Comparison of ENCODE assay signal across 1 cellular context in the genomic region with DNA sequence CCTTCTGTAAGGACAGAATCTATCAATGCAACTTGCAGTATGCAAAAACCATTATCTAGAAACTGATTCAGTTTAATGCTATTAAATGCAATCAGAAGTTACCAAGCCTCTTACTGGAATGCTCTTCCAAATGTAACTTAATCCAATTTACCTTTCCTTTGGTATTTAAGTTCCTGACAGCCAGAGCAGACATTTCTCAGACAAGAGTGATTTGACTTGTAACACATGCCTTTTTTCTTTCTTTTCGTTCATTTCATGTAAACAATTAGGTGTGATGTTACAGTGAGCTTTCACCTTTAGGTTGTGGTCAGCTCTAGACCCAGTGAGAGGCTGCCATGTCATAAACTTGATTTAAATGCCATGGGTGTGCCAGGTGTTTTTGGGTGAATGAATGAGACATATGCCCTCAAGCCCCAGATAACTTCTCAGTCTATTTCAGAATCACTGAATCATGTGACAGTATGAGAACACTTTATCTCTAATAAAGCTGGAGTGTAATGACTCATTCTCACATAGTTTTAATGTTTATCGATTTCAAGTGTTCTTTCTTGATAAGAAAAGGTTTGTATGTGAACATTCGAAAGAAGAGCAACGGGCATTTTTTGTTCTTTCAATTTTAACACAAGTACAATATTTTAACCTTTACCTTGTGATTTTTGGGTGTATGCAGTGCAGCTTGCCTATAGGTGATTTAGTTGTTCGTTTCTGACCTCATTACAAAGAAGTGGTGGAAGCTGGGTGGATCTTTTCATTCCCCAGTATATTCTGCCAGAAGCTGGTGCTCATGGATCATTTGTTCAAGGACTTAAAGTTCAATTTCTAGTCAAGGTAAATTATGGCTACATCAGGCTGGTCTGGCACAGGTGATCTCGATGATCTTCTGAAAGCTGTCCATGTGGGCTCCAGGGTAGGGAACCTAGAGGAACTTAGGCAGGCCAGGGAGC.
TF ChIP-seq lines count a peak whose summit lies in the region.

No MANE protein-coding gene starts in this region.

TF ChIP-seq in HEK293, 187 proteins besides CTCF, POLR2A, EP300 and RAD21:
- no peak for TF ChIP-seq ZFP41 (tag by site-specific recombination; IDR thresholded peaks at IDR 0.05; ENCODE audit: borderline replicate concordance)
- no peak for TF ChIP-seq ZNF274 (IDR thresholded peaks at IDR 0.05; ENCODE audit: low read length)
- no peak for TF ChIP-seq ZNF274 (tag by site-specific recombination; IDR thresholded peaks at IDR 0.05; ENCODE audit: borderline replicate concordance)
- TF ChIP-seq TCF7L2 (IDR thresholded peaks at IDR 0.05; ENCODE audit: borderline replicate concordance, low read depth, low read length), result no peak
- TF ChIP-seq, protein P1, sequence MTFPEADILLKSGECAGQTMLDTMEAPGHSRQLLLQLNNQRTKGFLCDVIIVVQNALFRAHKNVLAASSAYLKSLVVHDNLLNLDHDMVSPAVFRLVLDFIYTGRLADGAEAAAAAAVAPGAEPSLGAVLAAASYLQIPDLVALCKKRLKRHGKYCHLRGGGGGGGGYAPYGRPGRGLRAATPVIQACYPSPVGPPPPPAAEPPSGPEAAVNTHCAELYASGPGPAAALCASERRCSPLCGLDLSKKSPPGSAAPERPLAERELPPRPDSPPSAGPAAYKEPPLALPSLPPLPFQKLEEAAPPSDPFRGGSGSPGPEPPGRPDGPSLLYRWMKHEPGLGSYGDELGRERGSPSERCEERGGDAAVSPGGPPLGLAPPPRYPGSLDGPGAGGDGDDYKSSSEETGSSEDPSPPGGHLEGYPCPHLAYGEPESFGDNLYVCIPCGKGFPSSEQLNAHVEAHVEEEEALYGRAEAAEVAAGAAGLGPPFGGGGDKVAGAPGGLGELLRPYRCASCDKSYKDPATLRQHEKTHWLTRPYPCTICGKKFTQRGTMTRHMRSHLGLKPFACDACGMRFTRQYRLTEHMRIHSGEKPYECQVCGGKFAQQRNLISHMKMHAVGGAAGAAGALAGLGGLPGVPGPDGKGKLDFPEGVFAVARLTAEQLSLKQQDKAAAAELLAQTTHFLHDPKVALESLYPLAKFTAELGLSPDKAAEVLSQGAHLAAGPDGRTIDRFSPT (tag by site-specific recombination; IDR thresholded peaks at IDR 0.05), result peak; percentile 69; the same call in 1 of the 2 replicates
- TF ChIP-seq ZNF530 (tag by site-specific recombination; IDR thresholded peaks at IDR 0.05; ENCODE audit: low read depth), result no peak
- TF ChIP-seq, protein P2, sequence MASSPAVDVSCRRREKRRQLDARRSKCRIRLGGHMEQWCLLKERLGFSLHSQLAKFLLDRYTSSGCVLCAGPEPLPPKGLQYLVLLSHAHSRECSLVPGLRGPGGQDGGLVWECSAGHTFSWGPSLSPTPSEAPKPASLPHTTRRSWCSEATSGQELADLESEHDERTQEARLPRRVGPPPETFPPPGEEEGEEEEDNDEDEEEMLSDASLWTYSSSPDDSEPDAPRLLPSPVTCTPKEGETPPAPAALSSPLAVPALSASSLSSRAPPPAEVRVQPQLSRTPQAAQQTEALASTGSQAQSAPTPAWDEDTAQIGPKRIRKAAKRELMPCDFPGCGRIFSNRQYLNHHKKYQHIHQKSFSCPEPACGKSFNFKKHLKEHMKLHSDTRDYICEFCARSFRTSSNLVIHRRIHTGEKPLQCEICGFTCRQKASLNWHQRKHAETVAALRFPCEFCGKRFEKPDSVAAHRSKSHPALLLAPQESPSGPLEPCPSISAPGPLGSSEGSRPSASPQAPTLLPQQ (tag by site-specific recombination; IDR thresholded peaks at IDR 0.05), result 0 out of 2 replicates have a peak, but pooled peaks have one; percentile 38
- TF ChIP-seq ZNF843 (tag by site-specific recombination; IDR thresholded peaks at IDR 0.05), result peak; percentile 62; the same call in 1 of the 2 replicates
- TF ChIP-seq ZBTB20 (tag by site-specific recombination; IDR thresholded peaks at IDR 0.05), result no peak
- no peak for TF ChIP-seq ZNF747 (tag by site-specific recombination; IDR thresholded peaks at IDR 0.05)
- no peak for TF ChIP-seq ZNF433 (tag by site-specific recombination; IDR thresholded peaks at IDR 0.05; ENCODE audit: low read depth)
- TF ChIP-seq, protein P3, sequence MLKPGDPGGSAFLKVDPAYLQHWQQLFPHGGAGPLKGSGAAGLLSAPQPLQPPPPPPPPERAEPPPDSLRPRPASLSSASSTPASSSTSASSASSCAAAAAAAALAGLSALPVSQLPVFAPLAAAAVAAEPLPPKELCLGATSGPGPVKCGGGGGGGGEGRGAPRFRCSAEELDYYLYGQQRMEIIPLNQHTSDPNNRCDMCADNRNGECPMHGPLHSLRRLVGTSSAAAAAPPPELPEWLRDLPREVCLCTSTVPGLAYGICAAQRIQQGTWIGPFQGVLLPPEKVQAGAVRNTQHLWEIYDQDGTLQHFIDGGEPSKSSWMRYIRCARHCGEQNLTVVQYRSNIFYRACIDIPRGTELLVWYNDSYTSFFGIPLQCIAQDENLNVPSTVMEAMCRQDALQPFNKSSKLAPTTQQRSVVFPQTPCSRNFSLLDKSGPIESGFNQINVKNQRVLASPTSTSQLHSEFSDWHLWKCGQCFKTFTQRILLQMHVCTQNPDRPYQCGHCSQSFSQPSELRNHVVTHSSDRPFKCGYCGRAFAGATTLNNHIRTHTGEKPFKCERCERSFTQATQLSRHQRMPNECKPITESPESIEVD (tag by site-specific recombination; IDR thresholded peaks at IDR 0.05), result peak; percentile 54
- peak; percentile 45 for TF ChIP-seq KLF10 (tag by site-specific recombination; IDR thresholded peaks at IDR 0.05)
- no peak for TF ChIP-seq ZSCAN30 (tag by site-specific recombination; IDR thresholded peaks at IDR 0.05)
- no peak for TF ChIP-seq ZNF664 (tag by site-specific recombination; IDR thresholded peaks at IDR 0.05)
- no peak for TF ChIP-seq ZNF140 (tag by site-specific recombination; IDR thresholded peaks at IDR 0.05)
- no peak for TF ChIP-seq ZFP3 (tag by site-specific recombination; IDR thresholded peaks at IDR 0.05; ENCODE audit: low read depth)
- TF ChIP-seq SP2 (tag by site-specific recombination; IDR thresholded peaks at IDR 0.05), result peak; percentile 12; the same call in 1 of the 2 replicates
- peak; percentile 55; the same call in 1 of the 2 replicates for TF ChIP-seq ZNF366 (tag by site-specific recombination; conservative IDR thresholded peaks at IDR 0.05)
- no peak for TF ChIP-seq ZNF133 (tag by site-specific recombination; IDR thresholded peaks at IDR 0.05)
- TF ChIP-seq ZNF394 (tag by site-specific recombination; IDR thresholded peaks at IDR 0.05; ENCODE audit: borderline replicate concordance), result 0 out of 2 replicates have a peak, but pooled peaks have one; percentile 12
- peak; percentile 42; the same call in 1 of the 2 replicates for TF ChIP-seq PRDM1 (tag by site-specific recombination; IDR thresholded peaks at IDR 0.05)
- peak; percentile 61; the same call in 1 of the 2 replicates for TF ChIP-seq KLF1 (tag by site-specific recombination; IDR thresholded peaks at IDR 0.05)
- peak; percentile 53; the same call in 1 of the 2 replicates for TF ChIP-seq SCRT2 (tag by site-specific recombination; IDR thresholded peaks at IDR 0.05)
- TF ChIP-seq ZNF629 (tag by site-specific recombination; IDR thresholded peaks at IDR 0.05), result peak; percentile 64
- TF ChIP-seq TRIM28 (IDR thresholded peaks at IDR 0.05; ENCODE audit: borderline replicate concordance, low read length), result no peak
- TF ChIP-seq KLF8 (tag by site-specific recombination; IDR thresholded peaks at IDR 0.05), result peak; percentile 41; the same call in 1 of the 2 replicates
- TF ChIP-seq FEZF1 (tag by site-specific recombination; IDR thresholded peaks at IDR 0.05), result no peak; the same call in 1 of the 2 replicates
- peak; percentile 73; the same call in 1 of the 2 replicates for TF ChIP-seq ZNF24 (tag by site-specific recombination; IDR thresholded peaks at IDR 0.05)
- TF ChIP-seq ZNF837 (tag by site-specific recombination; IDR thresholded peaks at IDR 0.05), result no peak
- no peak for TF ChIP-seq ZXDB (tag by site-specific recombination; IDR thresholded peaks at IDR 0.05)
- TF ChIP-seq ZSCAN23 (tag by site-specific recombination; IDR thresholded peaks at IDR 0.05), result 0 out of 2 replicates have a peak, but pooled peaks have one; percentile 5
- TF ChIP-seq ZEB2 (tag by site-specific recombination; IDR thresholded peaks at IDR 0.05), result 0 out of 2 replicates have a peak, but pooled peaks have one; percentile 27
- TF ChIP-seq ZBTB21 (tag by site-specific recombination; IDR thresholded peaks at IDR 0.05), result no peak
- TF ChIP-seq ZNF19 (tag by site-specific recombination; IDR thresholded peaks at IDR 0.05; ENCODE audit: low read depth), result no peak
- TF ChIP-seq, protein P4, sequence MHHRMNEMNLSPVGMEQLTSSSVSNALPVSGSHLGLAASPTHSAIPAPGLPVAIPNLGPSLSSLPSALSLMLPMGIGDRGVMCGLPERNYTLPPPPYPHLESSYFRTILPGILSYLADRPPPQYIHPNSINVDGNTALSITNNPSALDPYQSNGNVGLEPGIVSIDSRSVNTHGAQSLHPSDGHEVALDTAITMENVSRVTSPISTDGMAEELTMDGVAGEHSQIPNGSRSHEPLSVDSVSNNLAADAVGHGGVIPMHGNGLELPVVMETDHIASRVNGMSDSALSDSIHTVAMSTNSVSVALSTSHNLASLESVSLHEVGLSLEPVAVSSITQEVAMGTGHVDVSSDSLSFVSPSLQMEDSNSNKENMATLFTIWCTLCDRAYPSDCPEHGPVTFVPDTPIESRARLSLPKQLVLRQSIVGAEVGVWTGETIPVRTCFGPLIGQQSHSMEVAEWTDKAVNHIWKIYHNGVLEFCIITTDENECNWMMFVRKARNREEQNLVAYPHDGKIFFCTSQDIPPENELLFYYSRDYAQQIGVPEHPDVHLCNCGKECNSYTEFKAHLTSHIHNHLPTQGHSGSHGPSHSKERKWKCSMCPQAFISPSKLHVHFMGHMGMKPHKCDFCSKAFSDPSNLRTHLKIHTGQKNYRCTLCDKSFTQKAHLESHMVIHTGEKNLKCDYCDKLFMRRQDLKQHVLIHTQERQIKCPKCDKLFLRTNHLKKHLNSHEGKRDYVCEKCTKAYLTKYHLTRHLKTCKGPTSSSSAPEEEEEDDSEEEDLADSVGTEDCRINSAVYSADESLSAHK (tag by site-specific recombination; IDR thresholded peaks at IDR 0.05), result no peak
- TF ChIP-seq ZNF341 (tag by site-specific recombination; IDR thresholded peaks at IDR 0.05; ENCODE audit: low read depth), result no peak
- no peak for TF ChIP-seq ZNF48 (tag by site-specific recombination; IDR thresholded peaks at IDR 0.05)
- TF ChIP-seq, protein P5, sequence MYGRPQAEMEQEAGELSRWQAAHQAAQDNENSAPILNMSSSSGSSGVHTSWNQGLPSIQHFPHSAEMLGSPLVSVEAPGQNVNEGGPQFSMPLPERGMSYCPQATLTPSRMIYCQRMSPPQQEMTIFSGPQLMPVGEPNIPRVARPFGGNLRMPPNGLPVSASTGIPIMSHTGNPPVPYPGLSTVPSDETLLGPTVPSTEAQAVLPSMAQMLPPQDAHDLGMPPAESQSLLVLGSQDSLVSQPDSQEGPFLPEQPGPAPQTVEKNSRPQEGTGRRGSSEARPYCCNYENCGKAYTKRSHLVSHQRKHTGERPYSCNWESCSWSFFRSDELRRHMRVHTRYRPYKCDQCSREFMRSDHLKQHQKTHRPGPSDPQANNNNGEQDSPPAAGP (tag by site-specific recombination; IDR thresholded peaks at IDR 0.05), result peak; percentile 35; the same call in 1 of the 2 replicates
- TF ChIP-seq OVOL3 (tag by site-specific recombination; IDR thresholded peaks at IDR 0.05), result no peak
- no peak for TF ChIP-seq ZNF596 (tag by site-specific recombination; IDR thresholded peaks at IDR 0.05)
- TF ChIP-seq SALL2 (tag by site-specific recombination; IDR thresholded peaks at IDR 0.05; ENCODE audit: borderline replicate concordance), result no peak
- TF ChIP-seq, protein P6, sequence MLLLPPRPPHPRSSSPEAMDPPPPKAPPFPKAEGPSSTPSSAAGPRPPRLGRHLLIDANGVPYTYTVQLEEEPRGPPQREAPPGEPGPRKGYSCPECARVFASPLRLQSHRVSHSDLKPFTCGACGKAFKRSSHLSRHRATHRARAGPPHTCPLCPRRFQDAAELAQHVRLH (tag by site-specific recombination; IDR thresholded peaks at IDR 0.05), result no peak
